ENCODE assay signal across 8 cellular contexts in genomic region chr10:97399843-97400545, GRCh38. TPM values are rescaled to one million over a fixed set of nuclear protein-coding genes. Genes with fewer than 3 reads are reported as not detected.
DNase-seq lines count a peak whose midpoint lies in the region; ATAC-seq and TF ChIP-seq lines count a peak whose summit lies in the region.

No MANE protein-coding gene starts in this region.

- H3K36me3 Mint-ChIP-seq in central memory CD8-positive, alpha-beta T cell (ENCODE audit: insufficient read depth) = peaks cover 23% of the 10 kb centered on the region

- H3K4me3 ChIP-seq in SU-DHL-6 (ENCODE audit: insufficient read depth, low read length, poor library complexity, severe bottlenecking) (peak overlapping the region; percentile 90), right lobe of liver (peak overlapping the region; percentile 88 to 95 (median 90))

- no peak for TF ChIP-seq POLR2A in right lobe of liver (IDR thresholded peaks at IDR 0.05)

- DNase-seq in HuH-7 (ENCODE audit: low spot score) (peak; percentile 23), right lobe of liver (no peak), superior temporal gyrus (ENCODE audit: extremely low spot score) (peak; percentile 18), COR-L47 (lab: John Stamatoyannopoulos, UW) (no peak)
- no peak for DNase-seq in central memory CD8-positive, alpha-beta T cell (ENCODE audit: low spot score in 2 of 2)

- H3K4me2 ChIP-seq in SU-DHL-6 (ENCODE audit: low read depth, low read length, poor library complexity, severe bottlenecking) = peak overlapping the region; percentile 93

- no peaks in the 10 kb centered on the region for H3K27me3 ChIP-seq in SU-DHL-6 (ENCODE audit: low read length)
- H3K27me3 ChIP-seq in right lobe of liver = no peaks in the 10 kb centered on the region

- H3K9me2 ChIP-seq in SU-DHL-6 (replicated peaks; ENCODE audit: insufficient read depth, low read length) = no peaks in the 10 kb centered on the region

- H3K36me3 ChIP-seq in ES-I3 (ENCODE audit: insufficient read depth, low read length) (no peaks in the 10 kb centered on the region), SU-DHL-6 (ENCODE audit: low read length) (peaks cover 4% of the 10 kb centered on the region; the same call in 1 of the 2 replicates), right lobe of liver (peaks cover 0 to 14% (median under 1%) of the 10 kb centered on the region in 4 donors)

- no peak for ATAC-seq in central memory CD8-positive, alpha-beta T cell (replicated peaks; ENCODE audit: extremely low read depth, poor library complexity, severe bottlenecking)
- ATAC-seq in right lobe of liver (peak; percentile 4 to 21 (median 8)), HG02981 (IDR thresholded peaks at IDR 0.05; ENCODE audit: unreplicated experiment) (no peak)

- peak overlapping the region; percentile 94 for H3K4me3 Mint-ChIP-seq in central memory CD8-positive, alpha-beta T cell

- H3K4me1 ChIP-seq in ES-I3 (ENCODE audit: insufficient read depth, low read length) (no peaks in the 10 kb centered on the region), right lobe of liver (peaks cover 0 to 13% (median 4%) of the 10 kb centered on the region in 4 donors)

- H3K79me2 ChIP-seq in SU-DHL-6 (ENCODE audit: insufficient read depth, low read length) = peaks cover 17% of the 10 kb centered on the region; the same call in 1 of the 2 replicates

- H3K9me3 ChIP-seq in ES-I3 (ENCODE audit: control insufficient read depth, insufficient read depth, low read length) (no peaks in the 10 kb centered on the region), SU-DHL-6 (ENCODE audit: insufficient read depth, low read length) (no peaks in the 10 kb centered on the region), right lobe of liver (no peaks in the 10 kb centered on the region)

- peak overlapping the region; percentile 89 for H3K27ac Mint-ChIP-seq in central memory CD8-positive, alpha-beta T cell (ENCODE audit: low read depth)

- peak overlapping the region; percentile 77 for H2AFZ ChIP-seq in SU-DHL-6 (ENCODE audit: low read depth, low read length, severe bottlenecking)

- peaks cover 8% of the 10 kb centered on the region for H3K4me1 Mint-ChIP-seq in central memory CD8-positive, alpha-beta T cell

- H3K27me3 Mint-ChIP-seq in central memory CD8-positive, alpha-beta T cell = no peaks in the 10 kb centered on the region

- H3K9me3 Mint-ChIP-seq in central memory CD8-positive, alpha-beta T cell = no peaks in the 10 kb centered on the region

- 42% methylated on average over 11 of the region's 21 CpGs for WGBS in right lobe of liver (ENCODE audit: insufficient coverage, low coverage, low lambda C conversion rate, missing lambda C conversion rate)

- H3K9ac ChIP-seq in ES-I3 (ENCODE audit: low read depth, low read length) (peak overlapping the region; percentile 73; the same call in 1 of the 2 replicates), SU-DHL-6 (ENCODE audit: low read length) (peak overlapping the region; percentile 65)

- intact Hi-C loops in right lobe of liver (cut with DNase I) = no loop called here

- H3K27ac ChIP-seq in SU-DHL-6 (ENCODE audit: low read depth, low read length) (no peak overlapping the region), right lobe of liver (peak overlapping the region in 2 of 3 donors; percentile 29 to 76)

- TF ChIP-seq CTCF in SU-DHL-6 (IDR thresholded peaks at IDR 0.05; ENCODE audit: insufficient read depth, low read length, poor library complexity, severe bottlenecking) (no peak), right lobe of liver (IDR thresholded peaks at IDR 0.05) (no peak)

- no peaks in the 10 kb centered on the region for H4K20me1 ChIP-seq in SU-DHL-6 (ENCODE audit: low read depth, low read length)

- no peaks in the 10 kb centered on the region for H3F3A ChIP-seq in SU-DHL-6 (ENCODE audit: insufficient read depth)

RNA-seq across cellular contexts. Expression of gene RRP12, which starts 1.1 kb away (rescaled TPM):
- total RNA-seq in right lobe of liver = 10 to 100 TPM in 3 of 6 experiments, 1 to 10 TPM in 3; 6.7 to 23.2 (median 10.2) TPM

RNA-seq across cellular contexts. Expression of gene PGAM1, which starts 26.0 kb away (rescaled TPM):
- total RNA-seq in right lobe of liver = 100 to 1,000 TPM; 100 to 228 (median 162) TPM

RNA-seq across cellular contexts. Expression of gene EXOSC1, which starts 45.8 kb away (rescaled TPM):
- 10 to 100 TPM in 5 of 6 experiments, 1 to 10 TPM in 1; 9.2 to 19.1 (median 11.8) TPM for total RNA-seq in right lobe of liver

RNA-seq across cellular contexts. Expression of gene ZDHHC16, which starts 46.0 kb away (rescaled TPM):
- 10 to 100 TPM; 15.8 to 27.0 (median 22.8) TPM for total RNA-seq in right lobe of liver

Comparison
In these comparisons a context has a peak if more than half of its experiments do, and no peak if none do; other contexts are left out.
1. DNase-seq: peak in HuH-7 (single experiment) and superior temporal gyrus (single experiment); none in central memory CD8-positive, alpha-beta T cell (0 of 2), right lobe of liver (0 of 3) and COR-L47 (single experiment).
2. ATAC-seq: peak in right lobe of liver (4 of 4); none in central memory CD8-positive, alpha-beta T cell (single experiment) and HG02981 (single experiment).